In genomic region chr20:34402461-34402860, GRCh38 we compare ENCODE assay signal across 1 cellular context.
A peak's percentile ranks its signal among the peaks of the same experiment; 100 is the strongest.
TF ChIP-seq lines count a peak whose summit lies in the region.

No MANE protein-coding gene starts in this region.

TF ChIP-seq in HepG2, 621 proteins besides CTCF, POLR2A, EP300 and RAD21 (continued from another document):
- TF ChIP-seq FOXK1 (CRISPR knock-in tag; IDR thresholded peaks at IDR 0.05; ENCODE audit: borderline replicate concordance, low read depth): 0 out of 2 replicates have a peak, but pooled peaks have one; percentile 3
- no peak for TF ChIP-seq KDM6A (CRISPR knock-in tag; IDR thresholded peaks at IDR 0.05; ENCODE audit: low read depth)
- no peak for TF ChIP-seq KMT2B (CRISPR knock-in tag; IDR thresholded peaks at IDR 0.05)
- TF ChIP-seq E2F2 (CRISPR knock-in tag; IDR thresholded peaks at IDR 0.05; ENCODE audit: borderline replicate concordance): no peak
- no peak for TF ChIP-seq CEBPB (IDR thresholded peaks at IDR 0.05; ENCODE audit: borderline replicate concordance, low read depth, low read length)
- TF ChIP-seq HOXA3 (CRISPR knock-in tag; IDR thresholded peaks at IDR 0.05): no peak
- 0 out of 2 replicates have a peak, but pooled peaks have one; percentile 3 for TF ChIP-seq CREM (IDR thresholded peaks at IDR 0.05)
- no peak for TF ChIP-seq CREM (CRISPR knock-in tag; IDR thresholded peaks at IDR 0.05)
- TF ChIP-seq ZNF124 (CRISPR knock-in tag; IDR thresholded peaks at IDR 0.05): 0 out of 2 replicates have a peak, but pooled peaks have one; percentile 12
- TF ChIP-seq ZNF414 (CRISPR knock-in tag; IDR thresholded peaks at IDR 0.05): 0 out of 2 replicates have a peak, but pooled peaks have one; percentile 32
- no peak for TF ChIP-seq ATF1 (CRISPR knock-in tag; IDR thresholded peaks at IDR 0.05)
